ENCODE assay signal across 15 cellular contexts in genomic region chr4:128353791-128354190, GRCh38.
DNase-seq lines count a peak whose midpoint lies in the region; ATAC-seq and TF ChIP-seq lines count a peak whose summit lies in the region.
"Had no signal": no experiment of that assay in that cellular context is flagged by ENCODE, and none has a peak within 500 bp of the region (broad histone marks: within the 10 kb centered on the region; RNA-seq: fewer than 3 reads in every experiment).

No MANE protein-coding gene starts in this region.

- H3K27me3 Mint-ChIP-seq in MCF 10A (ENCODE audit: insufficient read depth, unreplicated experiment), result no peaks in the 10 kb centered on the region

- BruUV-seq in MCF 10A (replicated peaks; lab: Mats Ljungman, UMichigan), result no TSS peak

- peaks cover 32% of the 10 kb centered on the region for H3K4me1 Mint-ChIP-seq in MCF 10A (ENCODE audit: insufficient read depth, unreplicated experiment)

- no peak overlapping the region for H3K4me3 ChIP-seq in breast epithelium
- H3K4me3 ChIP-seq in SJSA1, result no peak overlapping the region
- H3K4me3 ChIP-seq: adrenal gland, suprapubic skin had no signal

- H3K27me3 ChIP-seq in breast epithelium (no peaks in the 10 kb centered on the region), SJSA1 (replicated peaks) (no peaks in the 10 kb centered on the region)
- H3K27me3 ChIP-seq: adrenal gland, suprapubic skin had no signal

- no peak overlapping the region for H3K4me3 Mint-ChIP-seq in MCF 10A (ENCODE audit: unreplicated experiment)

- H3K4me1 ChIP-seq in breast epithelium (no peaks in the 10 kb centered on the region), SJSA1 (replicated peaks) (peaks cover 81% of the 10 kb centered on the region)

- peak; percentile 4 for DNase-seq in MCF 10A (ENCODE audit: unreplicated experiment)
- DNase-seq in breast epithelium (ENCODE audit: low spot score in 2 of 2), result no peak
- DNase-seq in SJSA1 (ENCODE audit: low read depth in 1 of 2, low spot score in 2 of 2), result peak in 1 of 2 experiments; percentile 59
- DNase-seq in iris pigment epithelial cell (ENCODE audit: low read depth), result peak; percentile 50
- DNase-seq in Kasumi-1 (lab: John Stamatoyannopoulos, UW), result no peak
- no peak for DNase-seq in 8988T
- DNase-seq in DMS79 treated with DMSO at 0.1 percent for 48 hours (lab: John Stamatoyannopoulos, UW), result no peak
- DNase-seq: activated CD4-positive, alpha-beta T cell treated with anti-CD3 and anti-CD28 coated beads, Interleukin-2, amount 50 U/mL, for 48 hours; activated T-cell treated with anti-CD3 and anti-CD28 coated beads, Interleukin-2, amount 50 U/mL, for 48 hours; hippocampal formation; NCI-H2171 treated with DMSO at 0.1 percent for 48 hours had no signal

- peak overlapping the region; percentile 47 for H3K27ac Mint-ChIP-seq in MCF 10A (ENCODE audit: low read depth, unreplicated experiment)

- no peak for ATAC-seq in GM21786 (IDR thresholded peaks at IDR 0.05; ENCODE audit: unreplicated experiment)
- ATAC-seq: esophagus mucosa had no signal

- no peak for TF ChIP-seq CTCF in MCF 10A (IDR thresholded peaks at IDR 0.05; ENCODE audit: unreplicated experiment)
- no peak for TF ChIP-seq CTCF in breast epithelium (IDR thresholded peaks at IDR 0.05)

- H3K36me3 ChIP-seq in breast epithelium (no peaks in the 10 kb centered on the region), SJSA1 (no peaks in the 10 kb centered on the region)
- H3K36me3 ChIP-seq: adrenal gland, suprapubic skin had no signal

- POLR2A ChIA-PET in MCF 10A (lab: Yijun Ruan, JAX), result interaction anchor here (0.7 kb wide), 1 partner anchor 34 kb away, joined by 3 read pairs; no protein-coding TSS in a partner anchor

- no peaks in the 10 kb centered on the region for H3K36me3 Mint-ChIP-seq in MCF 10A (ENCODE audit: insufficient read depth, unreplicated experiment)

- H3K9me3 ChIP-seq in breast epithelium (no peaks in the 10 kb centered on the region), SJSA1 (replicated peaks) (no peaks in the 10 kb centered on the region; the same call in 1 of the 2 replicates)
- H3K9me3 ChIP-seq: adrenal gland, suprapubic skin had no signal

- intact Hi-C loops in MCF 10A (cut with micrococcal nuclease) (no loop called here), breast epithelium (cut with DNase I; ENCODE audit: low total_unique reads) (loop anchor here (2.0 kb wide), 1 partner anchor 57 kb away; no protein-coding TSS in a partner anchor)

- no peaks in the 10 kb centered on the region for H3K9me3 Mint-ChIP-seq in MCF 10A (ENCODE audit: unreplicated experiment)

- CTCF ChIA-PET in MCF 10A (lab: Yijun Ruan, JAX), result no interaction called here

- no peak for TF ChIP-seq POLR2A in breast epithelium (IDR thresholded peaks at IDR 0.05)

- H3K27ac ChIP-seq in breast epithelium, result no peak overlapping the region
- peak overlapping the region; percentile 94 for H3K27ac ChIP-seq in SJSA1
- H3K27ac ChIP-seq: adrenal gland, suprapubic skin had no signal

Comparison
In these comparisons a context has a peak if more than half of its experiments do, and no peak if none do; other contexts are left out.
1. DNase-seq: peak in MCF 10A (single experiment) and iris pigment epithelial cell (single experiment); none in breast epithelium (0 of 2), Kasumi-1 (0 of 2), 8988T (single experiment) and DMS79 treated with DMSO at 0.1 percent for 48 hours (single experiment).